Comparison of ENCODE assay signal across 22 cellular contexts in genomic region chr3:178456942-178457341, GRCh38.
DNase-seq lines count a peak whose midpoint lies in the region; ATAC-seq and TF ChIP-seq lines count a peak whose summit lies in the region.
"Had no signal": no experiment of that assay in that cellular context is flagged by ENCODE, and none has a peak within 500 bp of the region (broad histone marks: within the 10 kb centered on the region; RNA-seq: fewer than 3 reads in every experiment).

No MANE protein-coding gene starts in this region.

- H3K79me2 ChIP-seq in MM.1S (ENCODE audit: low read length): no peaks in the 10 kb centered on the region

- H3K27me3 ChIP-seq in MM.1S (replicated peaks; ENCODE audit: insufficient read depth, low read length): no peaks in the 10 kb centered on the region
- H3K27me3 ChIP-seq: MG63 had no signal

- no peak overlapping the region for H3K27ac ChIP-seq in MM.1S (ENCODE audit: low read length)
- H3K27ac ChIP-seq: prostate gland, RWPE1 had no signal

- no peaks in the 10 kb centered on the region for H3K9me3 ChIP-seq in MM.1S (replicated peaks; ENCODE audit: insufficient read depth, low read length)
- H3K9me3 ChIP-seq: MG63, prostate gland had no signal

- no peak overlapping the region for H3K4me3 ChIP-seq in MM.1S (ENCODE audit: low read length)
- H3K4me3 ChIP-seq: MG63, prostate gland had no signal

- H2AFZ ChIP-seq in MM.1S (ENCODE audit: low read length): peak overlapping the region; percentile 5; the same call in 1 of the 2 replicates

- H3K4me3 Mint-ChIP-seq in stimulated activated effector memory CD8-positive, alpha-beta T cell treated with anti-CD3 and anti-CD28 coated beads, Interleukin-12 subunit alpha, Interleukin-12 subunit beta, amount 100 ng/mL, for 72 hours: no peak overlapping the region
- no peak overlapping the region for H3K4me3 Mint-ChIP-seq in HFFc6
- H3K4me3 Mint-ChIP-seq: CD4-positive, CD25-positive, alpha-beta regulatory T cell; H9; naive B cell; stimulated activated naive CD8-positive, alpha-beta T cell treated with anti-CD3 and anti-CD28 coated beads, Interleukin-15, Interleukin-2, amounts not matched to agents 100 ng/mL and 50 ng/mL, for 24 hours had no signal

- DNase-seq in Right ventricle myocardium superior: no peak
- no peak for DNase-seq in cardiac septum (ENCODE audit: low spot score)
- DNase-seq in MM.1S: no peak
- DNase-seq in left cardiac atrium: no peak
- no peak for DNase-seq in stimulated activated effector memory CD8-positive, alpha-beta T cell treated with anti-CD3 and anti-CD28 coated beads, Interleukin-12 subunit alpha, Interleukin-12 subunit beta, amount 100 ng/mL, for 72 hours (ENCODE audit: low spot score in 2 of 2)
- no peak for DNase-seq in HFFc6
- no peak for DNase-seq in NCI-H2171 (lab: John Stamatoyannopoulos, UW)
- DNase-seq in NOMO-1 treated with dmso at 0.1 percent for 144 hours (lab: John Stamatoyannopoulos, UW; ENCODE audit: unreplicated experiment): no peak
- DNase-seq: activated effector memory CD4-positive, alpha-beta T cell treated with anti-CD3 and anti-CD28 coated beads, Interleukin-2, amount 50 U/mL, for 16 hours; CD4-positive, CD25-positive, alpha-beta regulatory T cell; H9; MG63; naive B cell; NCI-H1694 treated with DMSO at 0.1 percent for 48 hours; NCI-H526; stimulated activated CD4-positive, alpha-beta T cell treated with anti-CD3 and anti-CD28 coated beads, Interleukin-12 subunit alpha, Interleukin-12 subunit beta, amount 100 ng/mL, for 4 hours; T-helper 1 cell had no signal

- H3K4me1 Mint-ChIP-seq in stimulated activated effector memory CD8-positive, alpha-beta T cell treated with anti-CD3 and anti-CD28 coated beads, Interleukin-12 subunit alpha, Interleukin-12 subunit beta, amount 100 ng/mL, for 72 hours: no peaks in the 10 kb centered on the region
- H3K4me1 Mint-ChIP-seq in HFFc6 (ENCODE audit: low read depth): no peaks in the 10 kb centered on the region
- H3K4me1 Mint-ChIP-seq: CD4-positive, CD25-positive, alpha-beta regulatory T cell; H9; naive B cell had no signal

- no peak overlapping the region for H3K4me2 ChIP-seq in MM.1S (ENCODE audit: low read depth, low read length)

- H3K27ac Mint-ChIP-seq in stimulated activated effector memory CD8-positive, alpha-beta T cell treated with anti-CD3 and anti-CD28 coated beads, Interleukin-12 subunit alpha, Interleukin-12 subunit beta, amount 100 ng/mL, for 72 hours: no peak overlapping the region
- no peak overlapping the region for H3K27ac Mint-ChIP-seq in HFFc6
- H3K27ac Mint-ChIP-seq: H9; stimulated activated naive CD8-positive, alpha-beta T cell treated with anti-CD3 and anti-CD28 coated beads, Interleukin-15, Interleukin-2, amounts not matched to agents 100 ng/mL and 50 ng/mL, for 24 hours had no signal

- no peaks in the 10 kb centered on the region for H3K36me3 ChIP-seq in MM.1S (replicated peaks; ENCODE audit: insufficient read depth, low read length)
- H3K36me3 ChIP-seq: MG63, prostate gland had no signal

- ATAC-seq in Right ventricle myocardium superior (ENCODE audit: poor library complexity) (peak; percentile 56), left cardiac atrium (peak; percentile 41 to 51)
- ATAC-seq in stimulated activated effector memory CD8-positive, alpha-beta T cell treated with anti-CD3 and anti-CD28 coated beads, Interleukin-12 subunit alpha, Interleukin-12 subunit beta, amount 100 ng/mL, for 72 hours: peak; percentile 26
- ATAC-seq: activated CD4-positive, CD25-positive, alpha-beta regulatory T cell treated with anti-CD3 and anti-CD28 coated beads, Interleukin-2, amount 50 U/mL, for 24 hours; HepG2 had no signal

- intact Hi-C loops in Right ventricle myocardium superior (cut with DNase I) (no loop called here), cardiac septum (cut with DNase I) (loop anchor here (5.0 kb wide), 2 partner anchors 205 to 220 kb away; no protein-coding TSS in a partner anchor), left cardiac atrium (cut with DNase I) (no loop called here)

- H3K9me3 Mint-ChIP-seq in stimulated activated effector memory CD8-positive, alpha-beta T cell treated with anti-CD3 and anti-CD28 coated beads, Interleukin-12 subunit alpha, Interleukin-12 subunit beta, amount 100 ng/mL, for 72 hours: no peaks in the 10 kb centered on the region
- H3K9me3 Mint-ChIP-seq in HFFc6: no peaks in the 10 kb centered on the region
- H3K9me3 Mint-ChIP-seq: stimulated activated naive CD8-positive, alpha-beta T cell treated with anti-CD3 and anti-CD28 coated beads, Interleukin-15, Interleukin-2, amounts not matched to agents 100 ng/mL and 50 ng/mL, for 24 hours had no signal

- H3K27me3 Mint-ChIP-seq in HFFc6 (ENCODE audit: insufficient read depth): no peaks in the 10 kb centered on the region; the same call in 1 of the 2 replicates

- H3K9ac ChIP-seq in MM.1S (ENCODE audit: low read length): no peak overlapping the region

- no peaks in the 10 kb centered on the region for H3F3A ChIP-seq in MM.1S (ENCODE audit: insufficient read depth, low read length)

- H3K4me1 ChIP-seq in MM.1S (ENCODE audit: low read length): no peaks in the 10 kb centered on the region
- H3K4me1 ChIP-seq: prostate gland had no signal

- TF ChIP-seq CTCF in MM.1S (IDR thresholded peaks at IDR 0.05; ENCODE audit: low read length) (no peak), HFFc6 (IDR thresholded peaks at IDR 0.05) (no peak)

- H4K20me1 ChIP-seq in MM.1S (ENCODE audit: insufficient read depth, low read length): no peaks in the 10 kb centered on the region

- no peaks in the 10 kb centered on the region for H3K36me3 Mint-ChIP-seq in stimulated activated effector memory CD8-positive, alpha-beta T cell treated with anti-CD3 and anti-CD28 coated beads, Interleukin-12 subunit alpha, Interleukin-12 subunit beta, amount 100 ng/mL, for 72 hours
- H3K36me3 Mint-ChIP-seq in HFFc6 (ENCODE audit: low read depth): no peaks in the 10 kb centered on the region
- H3K36me3 Mint-ChIP-seq: CD4-positive, CD25-positive, alpha-beta regulatory T cell; naive B cell had no signal

- no peaks in the 10 kb centered on the region for H3K9me2 ChIP-seq in MM.1S (replicated peaks; ENCODE audit: insufficient read depth, low read length)
